10 cellular contexts compared by ENCODE assay signal in the genomic region with DNA sequence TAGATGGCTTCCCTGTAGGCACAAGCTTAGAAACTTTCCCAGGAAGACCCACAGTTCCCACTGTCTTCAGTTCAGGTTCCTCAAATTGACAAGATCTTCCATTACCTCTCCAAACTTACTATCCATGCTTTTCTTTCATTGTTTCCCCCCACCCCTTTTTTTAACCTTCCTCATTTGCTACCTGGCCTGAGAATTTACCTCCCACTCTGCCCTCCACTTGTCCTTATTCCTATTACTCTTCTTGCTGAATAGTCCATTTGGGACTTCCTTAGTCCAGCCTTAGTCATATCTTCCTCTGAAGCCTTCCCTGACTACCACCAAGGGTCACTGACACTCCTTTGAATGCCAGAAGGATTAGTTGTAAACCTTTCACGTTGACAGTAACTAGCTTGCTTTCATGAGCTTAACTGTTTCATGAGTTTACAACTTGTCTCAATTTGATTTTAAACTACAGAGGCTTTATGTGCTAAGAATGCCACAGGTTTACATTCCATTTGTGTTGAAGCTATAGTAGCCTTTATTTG. TPM values are rescaled to one million over a fixed set of nuclear protein-coding genes. Genes with fewer than 3 reads are reported as not detected.
DNase-seq lines count a peak whose midpoint lies in the region; ATAC-seq and TF ChIP-seq lines count a peak whose summit lies in the region.
"Had no signal": no experiment of that assay in that cellular context is flagged by ENCODE, and none has a peak within 500 bp of the region (broad histone marks: within the 10 kb centered on the region; RNA-seq: fewer than 3 reads in every experiment).

No MANE protein-coding gene starts in this region.

- H3K27ac Mint-ChIP-seq in activated CD4-positive, alpha-beta T cell treated with anti-CD3 and anti-CD28 coated beads for 36 hours = no peak overlapping the region
- H3K27ac Mint-ChIP-seq in T-cell = peak overlapping the region; percentile 2 to 97
- H3K27ac Mint-ChIP-seq in stimulated activated memory B cell treated with anti-CD40 and anti-IgM and Interleukin-4, amounts not matched to agents 10 μg/mL and 1 μg/mL and 100 μg/mL, for 72 hours = peak overlapping the region; percentile 92

- ATAC-seq in activated CD4-positive, alpha-beta T cell treated with anti-CD3 and anti-CD28 coated beads for 36 hours = no peak
- ATAC-seq in T-cell (replicated peaks in 1 of 4) (no peak), foreskin keratinocyte (peak; percentile 17)
- ATAC-seq in stimulated activated memory B cell treated with anti-CD40 and anti-IgM and Interleukin-4, amounts not matched to agents 10 μg/mL and 1 μg/mL and 100 μg/mL, for 72 hours = no peak

- in situ Hi-C loops in GM13977 (cut with MboI; ENCODE audit: low pct_unique_long_range_greater_than_20kb, low sequenced_read_pairs, unreplicated experiment) = no loop called here

- H3K27me3 Mint-ChIP-seq in activated CD4-positive, alpha-beta T cell treated with anti-CD3 and anti-CD28 coated beads for 36 hours = peaks cover 3% of the 10 kb centered on the region
- H3K27me3 Mint-ChIP-seq in T-cell = no peaks in the 10 kb centered on the region
- H3K27me3 Mint-ChIP-seq in stimulated activated memory B cell treated with anti-CD40 and anti-IgM and Interleukin-4, amounts not matched to agents 10 μg/mL and 1 μg/mL and 100 μg/mL, for 72 hours = no peaks in the 10 kb centered on the region

- CTCF ChIA-PET in activated CD4-positive, alpha-beta T cell treated with anti-CD3 and anti-CD28 coated beads for 36 hours (lab: Charles Lee) = interaction anchor here (0.9 to 1.9 kb wide), 9 partner anchors 8 to 313 kb away, joined by 3 to 7 read pairs (median 4); no protein-coding TSS in a partner anchor
- CTCF ChIA-PET in T-cell (lab: Charles Lee) = interaction anchor here in 1 of 2 donors (0.5 to 1.0 kb wide), 3 partner anchors 16 to 1749 kb away, joined by 3 read pairs; a partner anchor contains a TSS

- no peaks in the 10 kb centered on the region for H3K9me3 Mint-ChIP-seq in activated CD4-positive, alpha-beta T cell treated with anti-CD3 and anti-CD28 coated beads for 36 hours (ENCODE audit: low read depth)
- no peaks in the 10 kb centered on the region for H3K9me3 Mint-ChIP-seq in T-cell
- H3K9me3 Mint-ChIP-seq in stimulated activated memory B cell treated with anti-CD40 and anti-IgM and Interleukin-4, amounts not matched to agents 10 μg/mL and 1 μg/mL and 100 μg/mL, for 72 hours = no peaks in the 10 kb centered on the region

- peak overlapping the region; percentile 82 for H3K27ac ChIP-seq in foreskin keratinocyte

- H3K27me3 ChIP-seq in foreskin keratinocyte = no peaks in the 10 kb centered on the region

- peaks cover 31% of the 10 kb centered on the region for H3K4me1 Mint-ChIP-seq in activated CD4-positive, alpha-beta T cell treated with anti-CD3 and anti-CD28 coated beads for 36 hours
- peaks cover 36 to 45% (median 39%) of the 10 kb centered on the region in 3 donors for H3K4me1 Mint-ChIP-seq in T-cell
- H3K4me1 Mint-ChIP-seq in stimulated activated memory B cell treated with anti-CD40 and anti-IgM and Interleukin-4, amounts not matched to agents 10 μg/mL and 1 μg/mL and 100 μg/mL, for 72 hours = peaks cover 36% of the 10 kb centered on the region

- TF ChIP-seq CTCF in foreskin keratinocyte (conservative IDR thresholded peaks at IDR 0.05) (no peak), GM13977 (IDR thresholded peaks at IDR 0.05; ENCODE audit: extremely low read depth, insufficient read depth, missing control alignments) (no peak)

- peak overlapping the region; percentile 99 for H3K4me3 Mint-ChIP-seq in activated CD4-positive, alpha-beta T cell treated with anti-CD3 and anti-CD28 coated beads for 36 hours
- H3K4me3 Mint-ChIP-seq in T-cell = peak overlapping the region; percentile 97 to 100 (median 98)
- H3K4me3 Mint-ChIP-seq in stimulated activated memory B cell treated with anti-CD40 and anti-IgM and Interleukin-4, amounts not matched to agents 10 μg/mL and 1 μg/mL and 100 μg/mL, for 72 hours = no peak overlapping the region

- intact Hi-C loops in activated CD4-positive, alpha-beta T cell treated with anti-CD3 and anti-CD28 coated beads for 36 hours (cut with DNase I, micrococcal nuclease) = loop anchor here (2.0 to 10.0 kb wide), 4 partner anchors 125 to 1149 kb away; a partner anchor contains a TSS

- POLR2A ChIA-PET in activated CD4-positive, alpha-beta T cell treated with anti-CD3 and anti-CD28 coated beads for 36 hours (lab: Charles Lee) = interaction anchor here (0.6 to 1.3 kb wide), 3 partner anchors 21 to 53 kb away, joined by 3 to 6 read pairs (median 4); a partner anchor contains a TSS
- POLR2A ChIA-PET in T-cell (lab: Charles Lee) = interaction anchor here (0.7 to 1.7 kb wide), 3 partner anchors 15 to 53 kb away, joined by 3 to 4 read pairs (median 3); no protein-coding TSS in a partner anchor

- no peak for DNase-seq in activated CD4-positive, alpha-beta T cell treated with anti-CD3 and anti-CD28 coated beads for 36 hours
- no peak for DNase-seq in activated CD4-positive, alpha-beta T cell treated with anti-CD3 and anti-CD28 coated beads, Interleukin-2, amount 50 U/mL, for 4 hours
- DNase-seq in T-cell = no peak
- peak in 1 of 2 donors; percentile 81 for DNase-seq in foreskin keratinocyte
- DNase-seq in GM13977 (ENCODE audit: low spot score) = no peak
- DNase-seq in DMS79 (lab: John Stamatoyannopoulos, UW) = no peak
- no peak for DNase-seq in activated CD4-positive, CD25-positive, alpha-beta regulatory T cell treated with anti-CD3 and anti-CD28 coated beads, Interleukin-2, amount 50 U/mL, for 72 hours
- DNase-seq: stimulated activated naive CD4-positive, alpha-beta T cell treated with Interleukin-2 at 50 U/mL for 16 hours had no signal

- H3K4me1 ChIP-seq in foreskin keratinocyte = peaks cover 26% of the 10 kb centered on the region

- H3K36me3 Mint-ChIP-seq in activated CD4-positive, alpha-beta T cell treated with anti-CD3 and anti-CD28 coated beads for 36 hours (ENCODE audit: low read depth) = no peaks in the 10 kb centered on the region
- no peaks in the 10 kb centered on the region for H3K36me3 Mint-ChIP-seq in T-cell
- no peaks in the 10 kb centered on the region for H3K36me3 Mint-ChIP-seq in stimulated activated memory B cell treated with anti-CD40 and anti-IgM and Interleukin-4, amounts not matched to agents 10 μg/mL and 1 μg/mL and 100 μg/mL, for 72 hours

RNA-seq across cellular contexts. Expression of a gene that starts 1.2 kb away (rescaled TPM):
- 10 to 100 TPM; 32.9 to 33.8 TPM for total RNA-seq in activated CD4-positive, alpha-beta T cell treated with anti-CD3 and anti-CD28 coated beads for 36 hours
- total RNA-seq in T-cell (10 to 100 TPM; 15.8 to 23.4 (median 16.7) TPM), foreskin keratinocyte (195 and 229 TPM in 2 replicates)
- 89.2 and 94.6 TPM in 2 replicates for polyA plus RNA-seq in foreskin keratinocyte

RNA-seq across cellular contexts. Expression of a gene that starts 37.7 kb away (rescaled TPM):
- total RNA-seq in activated CD4-positive, alpha-beta T cell treated with anti-CD3 and anti-CD28 coated beads for 36 hours = not detected
- total RNA-seq in T-cell = not detected
- not detected in 2 replicates for total RNA-seq in foreskin keratinocyte
- not detected in 2 replicates for polyA plus RNA-seq in foreskin keratinocyte
- total RNA-seq: T-helper 1 cell treated with Interleukin-12 subunit alpha and Interleukin-12 subunit beta and Interleukin-4 antibody, amounts not matched to agents 30 ng/mL and 1 ng/mL, for 36 hours had no signal

RNA-seq across cellular contexts. Expression of a gene that starts 53.8 kb away (rescaled TPM):
- total RNA-seq in activated CD4-positive, alpha-beta T cell treated with anti-CD3 and anti-CD28 coated beads for 36 hours = 1 to 10 TPM; 6.9 to 7.7 TPM
- total RNA-seq in T-cell = 10 to 100 TPM in 4 of 5 donors, 1 to 10 TPM in 1; 7.6 to 15.7 (median 14.6) TPM
- 2.3 and 2.4 TPM in 2 replicates for total RNA-seq in foreskin keratinocyte
- 1.6 and 1.9 TPM in 2 replicates for polyA plus RNA-seq in foreskin keratinocyte
